Comparison of ENCODE assay signal across 24 cellular contexts in genomic region chr2:225788571-225788970, GRCh38.
"Had no signal": no experiment of that assay in that cellular context is flagged by ENCODE, and none has a peak within 500 bp of the region (broad histone marks: within the 10 kb centered on the region; RNA-seq: fewer than 3 reads in every experiment).

No MANE protein-coding gene starts in this region.

- H3K27me3 ChIP-seq: adrenal gland, ascending aorta, brain microvascular endothelial cell, heart right ventricle, tibial artery had no signal

- ATAC-seq: activated T-cell treated with anti-CD3 and anti-CD28 coated beads, Interleukin-2, amount 50 U/mL, for 4 hours; heart right ventricle; left colon; T-cell had no signal

- H3K36me3 Mint-ChIP-seq: activated naive CD8-positive, alpha-beta T cell; naive B cell; T-cell had no signal

- H3K9me3 Mint-ChIP-seq: activated T-cell treated with anti-CD3 and anti-CD28 coated beads, Interleukin-2, amount 50 U/mL, for 4 hours; activated T-helper 2 cell treated with anti-CD3 and anti-CD28 coated beads, Interferon-gamma antibody, Interleukin-2, Interleukin-4, amounts not matched to agents 10 μg/mL and 5 μg/mL and 100 μg/mL, durations not matched to agents 14 hours and 24 hours and 36 hours; T-cell; T-helper 2 cell treated with Interferon-gamma antibody and Interleukin-4, amounts not matched to agents 5 μg/mL and 100 μg/mL, for 36 hours had no signal

- H3K4me3 Mint-ChIP-seq: activated naive CD8-positive, alpha-beta T cell; activated T-cell treated with anti-CD3 and anti-CD28 coated beads, Interleukin-2, amount 50 U/mL, for 4 hours; naive B cell; neural crest cell; stimulated activated naive CD8-positive, alpha-beta T cell treated with anti-CD3 and anti-CD28 coated beads, Interleukin-15, Interleukin-2, amounts not matched to agents 100 ng/mL and 50 ng/mL, for 24 hours; T-cell; T-helper 2 cell treated with Interferon-gamma antibody and Interleukin-4, amounts not matched to agents 5 μg/mL and 100 μg/mL, for 36 hours had no signal

- H3K4me3 ChIP-seq: adrenal gland, ascending aorta, heart right ventricle, tibial artery had no signal

- H3K9me3 ChIP-seq: adrenal gland, ascending aorta, heart right ventricle, tibial artery had no signal

- H3K27ac Mint-ChIP-seq: activated naive CD8-positive, alpha-beta T cell; activated T-helper 2 cell treated with anti-CD3 and anti-CD28 coated beads, Interferon-gamma antibody, Interleukin-2, Interleukin-4, amounts not matched to agents 10 μg/mL and 5 μg/mL and 100 μg/mL, durations not matched to agents 14 hours and 24 hours and 36 hours; naive B cell; stimulated activated naive CD8-positive, alpha-beta T cell treated with anti-CD3 and anti-CD28 coated beads, Interleukin-15, Interleukin-2, amounts not matched to agents 100 ng/mL and 50 ng/mL, for 24 hours; T-cell; T-helper 2 cell treated with Interferon-gamma antibody and Interleukin-4, amounts not matched to agents 5 μg/mL and 100 μg/mL, for 36 hours had no signal

- H3K27ac ChIP-seq: adrenal gland, ascending aorta, brain microvascular endothelial cell, heart right ventricle, tibial artery had no signal

- H3K4me1 Mint-ChIP-seq: naive B cell, neural crest cell, T-cell had no signal

- H3K36me3 ChIP-seq: adrenal gland, ascending aorta, brain microvascular endothelial cell, heart right ventricle, tibial artery had no signal

- DNase-seq: activated CD4-positive, alpha-beta T cell treated with anti-CD3 and anti-CD28 coated beads for 1 hour; activated CD8-positive, alpha-beta memory T cell treated with anti-CD3 and anti-CD28 coated beads for 24 hours; activated CD8-positive, alpha-beta memory T cell treated with anti-CD3 and anti-CD28 coated beads, Interleukin-2, amount 50 U/mL, for 4 hours; activated naive CD4-positive, alpha-beta T cell; activated T-cell treated with anti-CD3 and anti-CD28 coated beads, Interleukin-2, amount 50 U/mL, for 4 hours; adrenal gland; brain microvascular endothelial cell; central memory CD4-positive, alpha-beta T cell; dermis blood vessel endothelial cell; effector memory CD4-positive, alpha-beta T cell; heart right ventricle; left colon; mesendoderm; naive B cell; stimulated activated CD4-positive, alpha-beta T cell treated with anti-CD3 and anti-CD28 coated beads, Interleukin-12 subunit alpha, Interleukin-12 subunit beta, amount 100 ng/mL, for 4 hours; stimulated activated CD4-positive, alpha-beta T cell treated with anti-CD3 and anti-CD28 coated beads, Interleukin-4, amount 100 ng/mL, for 4 hours; T-cell; tibial artery had no signal

- H3K4me1 ChIP-seq: adrenal gland, ascending aorta, heart right ventricle, tibial artery had no signal
